In genomic region chr3:1171320-1171719, GRCh38 we compare ENCODE assay signal across 23 cellular contexts.
DNase-seq lines count a peak whose midpoint lies in the region; ATAC-seq and TF ChIP-seq lines count a peak whose summit lies in the region.
"Had no signal": no experiment of that assay in that cellular context is flagged by ENCODE, and none has a peak within 500 bp of the region (broad histone marks: within the 10 kb centered on the region; RNA-seq: fewer than 3 reads in every experiment).

No MANE protein-coding gene starts in this region.

- no peak overlapping the region for H3K9ac ChIP-seq in mesenchymal stem cell (ENCODE audit: low read length)
- H3K9ac ChIP-seq: BLaER1 had no signal

- H3K36me3 ChIP-seq in left lung (no peaks in the 10 kb centered on the region), lung (ENCODE audit: control insufficient read depth in 2 of 2, insufficient read depth in 2 of 2, low read length in 2 of 2) (no peaks in the 10 kb centered on the region), upper lobe of right lung (no peaks in the 10 kb centered on the region), mesenchymal stem cell (ENCODE audit: control insufficient read depth in 1 of 2, insufficient read depth in 2 of 2, low read depth in 1 of 2, low read length in 2 of 2) (no peaks in the 10 kb centered on the region)
- H3K36me3 ChIP-seq: BE2C, BLaER1 had no signal

- H4K8ac ChIP-seq in mesenchymal stem cell (ENCODE audit: low read length): no peak overlapping the region

- H3K27me3 ChIP-seq in left lung (no peaks in the 10 kb centered on the region), lung (ENCODE audit: control insufficient read depth, insufficient read depth) (no peaks in the 10 kb centered on the region), upper lobe of right lung (no peaks in the 10 kb centered on the region), mesenchymal stem cell (ENCODE audit: control insufficient read depth in 1 of 2, insufficient read depth in 1 of 2, low read length in 2 of 2) (no peaks in the 10 kb centered on the region)
- H3K27me3 ChIP-seq: BE2C, BLaER1 had no signal

- intact Hi-C loops in left lung (cut with DNase I): no loop called here
- intact Hi-C loops in upper lobe of right lung (cut with DNase I): no loop called here

- H2AK5ac ChIP-seq in mesenchymal stem cell (ENCODE audit: low read length, severe bottlenecking): no peak overlapping the region

- no peak overlapping the region for H2BK120ac ChIP-seq in mesenchymal stem cell (ENCODE audit: low read depth, low read length)

- TF ChIP-seq CTCF in left lung (IDR thresholded peaks at IDR 0.05): no peak
- no peak for TF ChIP-seq CTCF in lung (IDR thresholded peaks at IDR 0.05; ENCODE audit: control extremely low read depth, extremely low read depth)
- no peak for TF ChIP-seq CTCF in upper lobe of right lung (IDR thresholded peaks at IDR 0.05)

- H3K27ac ChIP-seq in left lung (no peak overlapping the region), lung (ENCODE audit: low read depth in 1 of 2, low read length in 1 of 2) (no peak overlapping the region), upper lobe of right lung (no peak overlapping the region), mesenchymal stem cell (ENCODE audit: low read length, poor library complexity, severe bottlenecking) (no peak overlapping the region)
- H3K27ac ChIP-seq: BLaER1 had no signal

- H4K91ac ChIP-seq in mesenchymal stem cell (ENCODE audit: low read length): no peak overlapping the region

- no peak overlapping the region for H2AFZ ChIP-seq in mesenchymal stem cell (ENCODE audit: low read depth, low read length)

- H3K4me1 ChIP-seq in left lung (no peaks in the 10 kb centered on the region), lung (ENCODE audit: control insufficient read depth in 2 of 2, insufficient read depth in 2 of 2, low read length in 2 of 2) (no peaks in the 10 kb centered on the region), upper lobe of right lung (no peaks in the 10 kb centered on the region), mesenchymal stem cell (ENCODE audit: control insufficient read depth, insufficient read depth, low read depth, low read length) (no peaks in the 10 kb centered on the region)
- H3K4me1 ChIP-seq: BE2C, BLaER1 had no signal

- no peak overlapping the region for H2BK5ac ChIP-seq in mesenchymal stem cell (ENCODE audit: low read depth, low read length, poor library complexity, severe bottlenecking)

- H2BK15ac ChIP-seq in mesenchymal stem cell (ENCODE audit: low read depth, poor library complexity, severe bottlenecking): no peak overlapping the region

- H3K14ac ChIP-seq in mesenchymal stem cell (ENCODE audit: low read length in 2 of 2): no peak overlapping the region

- H3K9me3 ChIP-seq in left lung: no peaks in the 10 kb centered on the region
- H3K9me3 ChIP-seq in lung (ENCODE audit: control insufficient read depth in 2 of 2, insufficient read depth in 1 of 2, low read length in 1 of 2): no peaks in the 10 kb centered on the region
- no peaks in the 10 kb centered on the region for H3K9me3 ChIP-seq in upper lobe of right lung
- no peaks in the 10 kb centered on the region for H3K9me3 ChIP-seq in mesenchymal stem cell (ENCODE audit: control insufficient read depth, low read length)
- H3K9me3 ChIP-seq: BE2C, BLaER1 had no signal

- no peaks in the 10 kb centered on the region for H3K79me1 ChIP-seq in mesenchymal stem cell (replicated peaks; ENCODE audit: low read length, poor library complexity, severe bottlenecking)

- WGBS in lung, 2 donors: 55 to 68% methylated on average over 3 of the region's 3 CpGs
- 76% methylated on average over 3 of the region's 3 CpGs for WGBS in mesenchymal stem cell

- no peak overlapping the region for H3K23ac ChIP-seq in mesenchymal stem cell (ENCODE audit: low read length in 2 of 2)

- no peak overlapping the region for H3K18ac ChIP-seq in mesenchymal stem cell (ENCODE audit: low read depth in 1 of 2, low read length in 2 of 2)

- ATAC-seq in left lung: peak; percentile 65
- peak; percentile 6 for ATAC-seq in lung (ENCODE audit: insufficient read depth, low FRiP score)
- ATAC-seq in upper lobe of right lung: peak; percentile 75
- ATAC-seq: GM12878 had no signal

- H3K4me2 ChIP-seq in mesenchymal stem cell (ENCODE audit: low read length, poor library complexity, severe bottlenecking): no peak overlapping the region
- H3K4me2 ChIP-seq: BLaER1 had no signal

- no peak for DNase-seq in left lung
- DNase-seq in lung (ENCODE audit: low spot score): peak; percentile 32
- no peak for DNase-seq in upper lobe of right lung
- no peak for DNase-seq in NOMO-1 treated with dmso at 0.1 percent for 144 hours (lab: John Stamatoyannopoulos, UW; ENCODE audit: unreplicated experiment)
- DNase-seq in mesenchymal stem cell: no peak
- no peak for DNase-seq in GM19238 (ENCODE audit: insufficient read length, low spot score)
- DNase-seq: 8988T; ACHN; BE2C; C1 segment of cervical spinal cord; CD4-positive, alpha-beta memory T cell; CD4-positive, CD25-positive, alpha-beta regulatory T cell; CD8-positive, alpha-beta memory T cell; COR-L47; DMS 273 treated with DMSO at 0.1 percent for 48 hours; DMS153; DMS53; DMS79; DND-41; EL; GDM1 had no signal

- no peak overlapping the region for H3K4me3 ChIP-seq in left lung
- no peak overlapping the region for H3K4me3 ChIP-seq in lung
- H3K4me3 ChIP-seq in upper lobe of right lung: no peak overlapping the region
- no peak overlapping the region for H3K4me3 ChIP-seq in mesenchymal stem cell (ENCODE audit: insufficient read depth in 1 of 2, low read depth in 1 of 2, low read length in 2 of 2)
- H3K4me3 ChIP-seq: BLaER1, GM12878 had no signal

- no peak overlapping the region for H3K4ac ChIP-seq in mesenchymal stem cell (ENCODE audit: low read depth in 1 of 2, low read length in 2 of 2)

- H2BK12ac ChIP-seq in mesenchymal stem cell (ENCODE audit: low read length in 2 of 2): no peak overlapping the region

Comparison
In these comparisons a context has a peak if more than half of its experiments do, and no peak if none do; other contexts are left out.
1. ATAC-seq: peak in every context shown above with its lines; median percentile 75 in upper lobe of right lung; 65 in left lung; 6 in lung.